Comparison of ENCODE assay signal across 12 cellular contexts in the genomic region with DNA sequence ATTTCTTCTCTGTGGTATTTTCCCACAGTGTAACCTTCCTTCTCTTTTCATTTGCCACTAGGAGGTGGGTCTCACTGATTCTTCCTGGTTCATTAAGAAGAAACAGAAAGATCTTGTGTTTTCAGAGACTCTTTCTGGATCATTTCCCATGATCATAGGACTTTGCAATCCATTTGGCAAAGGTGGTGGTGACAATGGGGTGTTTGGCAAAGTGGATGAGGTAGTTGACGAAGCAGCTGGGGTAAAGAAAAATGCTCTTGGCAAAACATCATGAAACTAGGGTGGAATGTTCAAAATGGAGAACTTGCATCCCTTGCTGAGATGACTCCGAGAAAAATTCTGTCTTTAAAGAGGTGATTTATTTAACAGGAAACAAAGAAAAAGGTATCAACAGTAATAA. TPM values are rescaled to one million over a fixed set of nuclear protein-coding genes. Genes with fewer than 3 reads are reported as not detected.
DNase-seq lines count a peak whose midpoint lies in the region; ATAC-seq and TF ChIP-seq lines count a peak whose summit lies in the region.
"Had no signal": no experiment of that assay in that cellular context is flagged by ENCODE, and none has a peak within 500 bp of the region (broad histone marks: within the 10 kb centered on the region; RNA-seq: fewer than 3 reads in every experiment).

No MANE protein-coding gene starts in this region.

- H3K4me3 ChIP-seq in BLaER1 treated with 17β-estradiol and CSF1 and Interleukin-3, amounts not matched to agents 10 nM and 100 nM: no peak overlapping the region
- H3K4me3 ChIP-seq in gastrocnemius medialis: no peak overlapping the region
- H3K4me3 ChIP-seq: upper lobe of left lung had no signal

- H3K27ac ChIP-seq in BLaER1 treated with 17β-estradiol and CSF1 and Interleukin-3, amounts not matched to agents 10 nM and 100 nM: peak overlapping the region in 6 of 11 experiments; percentile 8 to 39 (median 20); a peak in 6 of 22 replicates
- peak overlapping the region; percentile 58 to 89 (median 62) for H3K27ac ChIP-seq in gastrocnemius medialis

- H3K9ac ChIP-seq in BLaER1 treated with 17β-estradiol and CSF1 and Interleukin-3, amounts not matched to agents 10 nM and 100 nM: no peak overlapping the region

- intact Hi-C loops in gastrocnemius medialis (cut with DNase I; ENCODE audit: low total_unique reads): no loop called here

- H3K9me3 ChIP-seq in BLaER1 treated with 17β-estradiol and CSF1 and Interleukin-3, amounts not matched to agents 10 nM and 100 nM (replicated peaks in 1 of 11): no peaks in the 10 kb centered on the region
- no peaks in the 10 kb centered on the region for H3K9me3 ChIP-seq in gastrocnemius medialis
- H3K9me3 ChIP-seq: upper lobe of left lung had no signal

- no peak for TF ChIP-seq CTCF in gastrocnemius medialis (IDR thresholded peaks at IDR 0.05 in 4 of 5, conservative IDR thresholded peaks at IDR 0.05 in 1 of 5)

- DNase-seq in NCI-H774 (lab: John Stamatoyannopoulos, UW) (peak; percentile 35), fibroblast of the conjunctiva (ENCODE audit: low read depth) (peak; percentile 65), gastrocnemius medialis (peak in 1 of 2 donors; percentile 57), RKO (ENCODE audit: low spot score) (no peak), GM19238 (ENCODE audit: insufficient read length, low spot score) (no peak)
- no peak for DNase-seq in stimulated activated naive CD4-positive, alpha-beta T cell (lab: John Stamatoyannopoulos, UW)
- no peak for DNase-seq in NK-92 treated with Interleukin-12 subunit alpha and Interleukin-12 subunit beta, amount 100 ng/mL, for 24 hours (lab: John Stamatoyannopoulos, UW)
- DNase-seq: NCI-H524 treated with DMSO at 0.1 percent for 48 hours; stimulated activated CD4-positive, alpha-beta T cell treated with anti-CD3 and anti-CD28 coated beads, Interleukin-15, amount 100 ng/mL, for 24 hours; T-helper 9 cell; upper lobe of left lung had no signal

- no peaks in the 10 kb centered on the region for H3K27me3 ChIP-seq in BLaER1 treated with 17β-estradiol and CSF1 and Interleukin-3, amounts not matched to agents 10 nM and 100 nM
- H3K27me3 ChIP-seq in gastrocnemius medialis: no peaks in the 10 kb centered on the region
- H3K27me3 ChIP-seq: upper lobe of left lung had no signal

- peaks cover 0 to 56% (median 12%) of the 10 kb centered on the region in 11 experiments; a peak in 8 of 22 replicates for H4K20me1 ChIP-seq in BLaER1 treated with 17β-estradiol and CSF1 and Interleukin-3, amounts not matched to agents 10 nM and 100 nM

- peak overlapping the region; percentile 1 to 43 (median 24); a peak in 11 of 22 replicates for H3K4me2 ChIP-seq in BLaER1 treated with 17β-estradiol and CSF1 and Interleukin-3, amounts not matched to agents 10 nM and 100 nM

- no peak for TF ChIP-seq POLR2A in gastrocnemius medialis (IDR thresholded peaks at IDR 0.05)

- in situ Hi-C loops in gastrocnemius medialis (cut with MboI; ENCODE audit: low sequenced_read_pairs in 4 of 4): no loop called here

- ATAC-seq in gastrocnemius medialis: no peak

- peaks cover 13 to 77% (median 57%) of the 10 kb centered on the region in 10 experiments for H3K4me1 ChIP-seq in BLaER1 treated with 17β-estradiol and CSF1 and Interleukin-3, amounts not matched to agents 10 nM and 100 nM
- H3K4me1 ChIP-seq in gastrocnemius medialis: peaks cover 55 to 72% of the 10 kb centered on the region in 2 donors

- H3K36me3 ChIP-seq in BLaER1 treated with 17β-estradiol and CSF1 and Interleukin-3, amounts not matched to agents 10 nM and 100 nM: peaks cover 24 to 82% (median 60%) of the 10 kb centered on the region in 11 experiments
- no peaks in the 10 kb centered on the region for H3K36me3 ChIP-seq in gastrocnemius medialis

RNA-seq across cellular contexts. Expression of a gene that starts 50.6 kb away (rescaled TPM):
- 10 to 100 TPM; 11.0 to 31.1 (median 17.3) TPM for total RNA-seq in gastrocnemius medialis

Comparison
In these comparisons a context has a peak if more than half of its experiments do, and no peak if none do; other contexts are left out.
1. DNase-seq: peak in NCI-H774 (single experiment) and fibroblast of the conjunctiva (single experiment); none in RKO (single experiment), stimulated activated naive CD4-positive, alpha-beta T cell (0 of 6), GM19238 (single experiment) and NK-92 treated with Interleukin-12 subunit alpha and Interleukin-12 subunit beta, amount 100 ng/mL, for 24 hours (single experiment).